In genomic region chr5:142017832-142018427, GRCh38 we compare ENCODE assay signal across 11 cellular contexts. TPM values are rescaled to one million over a fixed set of nuclear protein-coding genes. Genes with fewer than 3 reads are reported as not detected.
DNase-seq lines count a peak whose midpoint lies in the region; ATAC-seq lines count a peak whose summit lies in the region.
"Had no signal": no experiment of that assay in that cellular context is flagged by ENCODE, and none has a peak within 500 bp of the region (broad histone marks: within the 10 kb centered on the region; RNA-seq: fewer than 3 reads in every experiment).

No MANE protein-coding gene starts in this region.

- no peaks in the 10 kb centered on the region for H3K36me3 Mint-ChIP-seq in T-cell

- DNase-seq in NCI-H2107 treated with DMSO at 0.1 percent for 48 hours (lab: John Stamatoyannopoulos, UW; ENCODE audit: unreplicated experiment) (peak; percentile 18), NCI-H2107 (lab: John Stamatoyannopoulos, UW) (no peak), T-cell (no peak), myocyte (ENCODE audit: low read depth) (peak; percentile 90), NCI-H774 (lab: John Stamatoyannopoulos, UW) (no peak), NCI-H1436 treated with DMSO at 0.1 percent for 48 hours (lab: John Stamatoyannopoulos, UW) (no peak), ureter (ENCODE audit: low spot score) (no peak)
- DNase-seq: naive B cell, NCI-H1694, WERI-Rb-1 had no signal

- ATAC-seq in HG02642 (IDR thresholded peaks at IDR 0.05; ENCODE audit: poor library complexity, unreplicated experiment), result peak; percentile 40
- no peak for ATAC-seq in T-cell (replicated peaks in 1 of 4)

- H3K4me3 Mint-ChIP-seq in T-cell, result no peak overlapping the region
- H3K4me3 Mint-ChIP-seq: naive B cell had no signal

- no peaks in the 10 kb centered on the region for H3K27me3 Mint-ChIP-seq in T-cell

- CTCF ChIA-PET in T-cell (lab: Charles Lee), result interaction anchor here in 1 of 2 donors (0.6 kb wide), 2 partner anchors 125 kb away, joined by 3 read pairs; no protein-coding TSS in a partner anchor

- POLR2A ChIA-PET in T-cell (lab: Charles Lee), result interaction anchor here in 1 of 2 donors (0.6 kb wide), 1 partner anchor 104 kb away, joined by 3 read pairs; no protein-coding TSS in a partner anchor

- peaks cover 36 to 63% (median 54%) of the 10 kb centered on the region in 3 donors for H3K4me1 Mint-ChIP-seq in T-cell

- peaks cover 0 to 3% (median 3%) of the 10 kb centered on the region in 3 donors for H3K9me3 Mint-ChIP-seq in T-cell

- H3K27ac Mint-ChIP-seq in T-cell, result peak overlapping the region; percentile 72 to 89
- H3K27ac Mint-ChIP-seq: naive B cell had no signal

RNA-seq across cellular contexts. Expression of gene GNPDA1, which starts 5.1 kb away (rescaled TPM):
- total RNA-seq in T-cell, result 10 to 100 TPM; 12.6 to 30.3 (median 29.3) TPM
- 65.5 and 98.3 TPM in 2 replicates for total RNA-seq in myocyte
- polyA plus RNA-seq in myocyte (2012), result 62.7 TPM
- 60.0 TPM for total RNA-seq in ureter

RNA-seq across cellular contexts. Expression of gene RNF14, which starts 49.0 kb away (rescaled TPM):
- total RNA-seq in T-cell (10 to 100 TPM; 16.4 to 35.8 (median 28.2) TPM), myocyte (100 and 127 TPM in 2 replicates), ureter (59.3 TPM)
- polyA plus RNA-seq in myocyte (2012), result 83.3 TPM

RNA-seq across cellular contexts. Expression of gene PCDH12, which starts 59.9 kb away (rescaled TPM):
- total RNA-seq in T-cell, result under 1 TPM in 2 of 5 donors, not detected in 3; 0.07 to 0.09 TPM
- total RNA-seq in myocyte, result not detected in 2 replicates
- 0.14 TPM for polyA plus RNA-seq in myocyte (2012)
- 7.4 TPM for total RNA-seq in ureter

Comparison
In these comparisons a context has a peak if more than half of its experiments do, and no peak if none do; other contexts are left out.
1. DNase-seq: peak in NCI-H2107 treated with DMSO at 0.1 percent for 48 hours (single experiment) and myocyte (single experiment); none in NCI-H2107 (single experiment), T-cell (0 of 34), NCI-H774 (single experiment), NCI-H1436 treated with DMSO at 0.1 percent for 48 hours (single experiment) and ureter (single experiment).